ENCODE assay signal across 8 cellular contexts in the genomic region with DNA sequence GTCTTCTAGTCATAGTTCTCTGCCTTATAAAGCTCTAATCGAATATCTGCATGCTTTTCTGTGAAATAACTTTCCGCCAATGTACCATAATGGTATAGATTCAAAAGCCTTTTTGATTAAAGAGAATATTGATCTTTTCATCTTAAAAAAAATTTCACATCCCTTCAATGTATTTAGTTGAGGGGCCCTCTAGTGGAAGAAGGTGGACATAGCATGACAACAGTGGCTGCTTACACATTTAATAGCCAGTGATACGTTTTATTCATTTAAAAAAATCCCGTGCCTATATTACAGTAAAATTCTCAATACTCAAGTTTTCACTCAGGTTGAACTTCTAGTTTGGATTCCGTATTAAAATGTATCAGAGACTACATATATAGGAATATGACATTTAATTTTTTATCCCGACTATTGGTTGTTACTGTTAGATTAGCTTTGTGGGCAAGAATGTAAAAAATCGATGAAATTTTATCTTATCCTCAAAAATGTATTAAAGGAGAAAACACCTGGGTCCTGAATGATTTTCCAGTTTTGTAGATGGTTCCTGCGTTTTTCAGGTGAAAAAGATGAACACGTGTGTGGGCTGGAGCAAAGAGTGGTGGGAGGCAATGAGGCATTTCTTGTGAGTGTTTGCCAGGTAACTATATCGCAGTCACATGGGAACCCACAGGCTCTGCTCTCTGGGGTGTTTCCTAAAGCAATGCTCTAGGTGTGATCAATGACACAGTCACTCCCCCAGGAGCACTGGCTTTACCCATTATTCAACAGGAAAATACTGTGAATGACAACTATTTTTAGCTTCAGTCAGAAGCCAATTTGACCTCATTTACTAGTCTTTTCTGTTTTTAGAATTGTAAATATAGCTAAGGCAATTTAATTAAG.
DNase-seq lines count a peak whose midpoint lies in the region; ATAC-seq lines count a peak whose summit lies in the region.

No MANE protein-coding gene starts in this region.

- no peak overlapping the region for H3K27ac Mint-ChIP-seq in stimulated activated naive CD8-positive, alpha-beta T cell treated with anti-CD3 and anti-CD28 coated beads, Interleukin-15, amount 100 ng/mL, for 72 hours

- H3K4me1 Mint-ChIP-seq in stimulated activated naive CD8-positive, alpha-beta T cell treated with anti-CD3 and anti-CD28 coated beads, Interleukin-15, amount 100 ng/mL, for 72 hours, result no peaks in the 10 kb centered on the region

- H3K9me3 Mint-ChIP-seq in stimulated activated naive CD8-positive, alpha-beta T cell treated with anti-CD3 and anti-CD28 coated beads, Interleukin-15, amount 100 ng/mL, for 72 hours, result no peaks in the 10 kb centered on the region

- H3K4me3 Mint-ChIP-seq in stimulated activated naive CD8-positive, alpha-beta T cell treated with anti-CD3 and anti-CD28 coated beads, Interleukin-15, amount 100 ng/mL, for 72 hours, result no peak overlapping the region

- peaks cover 7% of the 10 kb centered on the region for H3K27me3 Mint-ChIP-seq in stimulated activated naive CD8-positive, alpha-beta T cell treated with anti-CD3 and anti-CD28 coated beads, Interleukin-15, amount 100 ng/mL, for 72 hours

- DNase-seq in NCI-H1105 treated with DMSO at 0.1 percent for 48 hours (lab: John Stamatoyannopoulos, UW) (peak; percentile 14), NCI-H1105 (lab: John Stamatoyannopoulos, UW) (no peak), KBM-7 (peak; percentile 21), iPS-NIHi11 (ENCODE audit: low spot score) (peak; percentile 44), GOT3 (lab: John Stamatoyannopoulos, UW) (no peak)
- DNase-seq in activated CD4-positive, alpha-beta T cell treated with anti-CD3 and anti-CD28 coated beads, Interleukin-2, amount 50 U/mL, for 48 hours, result peak; percentile 19 to 36
- peak; percentile 7 to 11 for DNase-seq in stimulated activated naive CD8-positive, alpha-beta T cell treated with anti-CD3 and anti-CD28 coated beads, Interleukin-15, amount 100 ng/mL, for 72 hours

- peak; percentile 70 for ATAC-seq in GM21367 (IDR thresholded peaks at IDR 0.05; ENCODE audit: unreplicated experiment)
- ATAC-seq in stimulated activated naive CD8-positive, alpha-beta T cell treated with anti-CD3 and anti-CD28 coated beads, Interleukin-15, amount 100 ng/mL, for 72 hours, result no peak

- in situ Hi-C loops in KBM-7 (cut with MboI; ENCODE audit: low pct_unique_long_range_greater_than_20kb, low sequenced_read_pairs), result no loop called here

Comparison
In these comparisons a context has a peak if more than half of its experiments do, and no peak if none do; other contexts are left out.
1. DNase-seq: peak in NCI-H1105 treated with DMSO at 0.1 percent for 48 hours (single experiment), KBM-7 (single experiment), activated CD4-positive, alpha-beta T cell treated with anti-CD3 and anti-CD28 coated beads, Interleukin-2, amount 50 U/mL, for 48 hours (2 of 2), iPS-NIHi11 (single experiment) and stimulated activated naive CD8-positive, alpha-beta T cell treated with anti-CD3 and anti-CD28 coated beads, Interleukin-15, amount 100 ng/mL, for 72 hours (2 of 2); none in NCI-H1105 (single experiment) and GOT3 (single experiment).